In genomic region chr2:239296020-239296932, GRCh38 we compare ENCODE assay signal across 11 cellular contexts.
DNase-seq lines count a peak whose midpoint lies in the region; FAIRE-seq and TF ChIP-seq lines count a peak whose summit lies in the region.
"Had no signal": no experiment of that assay in that cellular context is flagged by ENCODE, and none has a peak within 500 bp of the region (broad histone marks: within the 10 kb centered on the region; RNA-seq: fewer than 3 reads in every experiment).

No MANE protein-coding gene starts in this region.

- H3K18ac ChIP-seq in mesendoderm (ENCODE audit: low read length), result no peak overlapping the region

- no peak overlapping the region for H3K4me3 ChIP-seq in mesendoderm (ENCODE audit: low read length)
- peak overlapping the region; percentile 9 for H3K4me3 ChIP-seq in thymus (ENCODE audit: low read length)

- no peak overlapping the region for H3K4ac ChIP-seq in mesendoderm (ENCODE audit: low read depth, low read length)

- H4K5ac ChIP-seq in mesendoderm (ENCODE audit: low read length), result no peak overlapping the region

- peak overlapping the region; percentile 10 for H3K56ac ChIP-seq in mesendoderm (ENCODE audit: low read length)

- H3K79me1 ChIP-seq in mesendoderm (ENCODE audit: low read length), result peaks cover 10% of the 10 kb centered on the region

- WGBS in mesendoderm (ENCODE audit: extremely low coverage, insufficient coverage, low lambda C conversion rate), result no CpG with 5 or more reads among the region's 19 CpGs
- WGBS in thymus, result 94% methylated on average over 19 of the region's 19 CpGs

- peak; percentile 61 for DNase-seq in activated effector memory CD4-positive, alpha-beta T cell treated with anti-CD3 and anti-CD28 coated beads, Interleukin-2, amount 50 U/mL, for 16 hours
- no peak for DNase-seq in activated effector memory CD4-positive, alpha-beta T cell treated with Interleukin-2 at 50 U/mL for 16 hours
- DNase-seq in caudate nucleus (lab: John Stamatoyannopoulos, UW) (peak in 17 of 61 donors; percentile 26 to 69 (median 46)), mesendoderm (no peak), GM12892 (ENCODE audit: insufficient read length) (no peak), A172 (ENCODE audit: low spot score) (no peak), MV-4-11 (lab: John Stamatoyannopoulos, UW) (no peak)
- DNase-seq: BE2C had no signal

- no peak overlapping the region for H2AK5ac ChIP-seq in mesendoderm (ENCODE audit: low read length)

- H3K27me3 ChIP-seq in mesendoderm (ENCODE audit: insufficient read depth, low read length, poor library complexity) (no peaks in the 10 kb centered on the region), thymus (ENCODE audit: control insufficient read depth, insufficient read depth) (no peaks in the 10 kb centered on the region)
- H3K27me3 ChIP-seq: BE2C had no signal

- H3K27ac ChIP-seq in caudate nucleus (ENCODE audit: low read depth, low read length) (peak overlapping the region; percentile 22), mesendoderm (ENCODE audit: low read depth, low read length) (no peak overlapping the region), thymus (ENCODE audit: low read depth) (peak overlapping the region; percentile 11)

- no peak overlapping the region for H3K9ac ChIP-seq in mesendoderm (ENCODE audit: low read length)

- no peak overlapping the region for H4K8ac ChIP-seq in mesendoderm (ENCODE audit: low read depth, low read length)

- peak overlapping the region; percentile 29 for H3K23ac ChIP-seq in mesendoderm (ENCODE audit: low read length)

- no peaks in the 10 kb centered on the region for H3K9me3 ChIP-seq in thymus (ENCODE audit: control insufficient read depth)
- H3K9me3 ChIP-seq: BE2C had no signal

- H3K4me1 ChIP-seq in mesendoderm (ENCODE audit: control insufficient read depth, low read depth, low read length) (peaks cover 10% of the 10 kb centered on the region), thymus (ENCODE audit: control insufficient read depth, insufficient read depth, low read length) (peaks cover 37% of the 10 kb centered on the region)
- H3K4me1 ChIP-seq: BE2C had no signal

- FAIRE-seq in GM12892 (lab: Jason Lieb, UNC), result no peak
- FAIRE-seq: GM12891, H54 had no signal

- peaks cover 5% of the 10 kb centered on the region for H3K79me2 ChIP-seq in mesendoderm (ENCODE audit: control insufficient read depth, insufficient read depth, low read length)

- H3K4me2 ChIP-seq in mesendoderm (ENCODE audit: low read length), result no peak overlapping the region

- H3K36me3 ChIP-seq in mesendoderm (ENCODE audit: control insufficient read depth, insufficient read depth, low read length) (no peaks in the 10 kb centered on the region), thymus (ENCODE audit: control insufficient read depth, insufficient read depth) (peaks cover 3% of the 10 kb centered on the region)
- H3K36me3 ChIP-seq: BE2C had no signal

- H2BK120ac ChIP-seq in mesendoderm (ENCODE audit: low read depth, low read length), result no peak overlapping the region

- H2BK5ac ChIP-seq in mesendoderm (ENCODE audit: low read length), result no peak overlapping the region

- H2BK15ac ChIP-seq in mesendoderm (replicated peaks; ENCODE audit: low read depth), result no peak overlapping the region

- TF ChIP-seq POLR2A in GM12892 (IDR thresholded peaks at IDR 0.05; ENCODE audit: low read depth, low read length), result no peak
